Comparison of ENCODE assay signal across 22 cellular contexts in the genomic region with DNA sequence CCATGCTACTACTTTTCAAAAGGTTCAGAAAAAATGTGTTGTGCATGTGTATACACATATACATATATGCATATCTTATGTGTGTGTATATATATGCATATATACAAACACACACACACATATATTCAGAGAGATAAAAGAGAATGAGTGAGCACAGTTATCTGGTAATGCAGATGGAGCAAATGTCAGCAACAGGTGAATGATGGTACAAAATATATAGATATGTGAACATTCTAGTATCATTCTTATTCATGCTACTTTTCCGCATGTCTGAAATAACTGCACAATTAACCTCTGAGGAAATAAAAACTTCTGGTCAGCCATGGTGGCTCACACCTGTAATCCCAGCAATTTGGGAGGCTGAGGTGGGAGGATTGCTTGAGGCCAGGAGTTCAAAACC.
DNase-seq lines count a peak whose midpoint lies in the region; ATAC-seq, FAIRE-seq and TF ChIP-seq lines count a peak whose summit lies in the region.
"Had no signal": no experiment of that assay in that cellular context is flagged by ENCODE, and none has a peak within 500 bp of the region (broad histone marks: within the 10 kb centered on the region; RNA-seq: fewer than 3 reads in every experiment).

No MANE protein-coding gene starts in this region.

- TF ChIP-seq RAD21 in K562 (CRISPR knock-in tag; conservative IDR thresholded peaks at IDR 0.05 in 1 of 2, IDR thresholded peaks at IDR 0.05 in 1 of 2): no peak

- TF ChIP-seq POLR2A in K562 (conservative IDR thresholded peaks at IDR 0.05): no peak
- no peak for TF ChIP-seq POLR2A in transverse colon (IDR thresholded peaks at IDR 0.05)
- no peak for TF ChIP-seq POLR2A in lower leg skin (IDR thresholded peaks at IDR 0.05)

- H3K4me3 ChIP-seq in cardiac muscle cell (no peak overlapping the region), K562 (no peak overlapping the region), hepatocyte (no peak overlapping the region), transverse colon (no peak overlapping the region), lower leg skin (ENCODE audit: low read depth, poor library complexity, severe bottlenecking) (no peak overlapping the region)
- H3K4me3 ChIP-seq: BLaER1 treated with 17β-estradiol and CSF1 and Interleukin-3, amounts not matched to agents 10 nM and 100 nM; PC-9 had no signal

- H3K4me2 ChIP-seq in K562 (ENCODE audit: insufficient read depth, low read length): no peak overlapping the region
- H3K4me2 ChIP-seq in hepatocyte: no peak overlapping the region
- H3K4me2 ChIP-seq: BLaER1 treated with 17β-estradiol and CSF1 and Interleukin-3, amounts not matched to agents 10 nM and 100 nM; KMS-11 had no signal

- ATAC-seq in Right ventricle myocardium superior (ENCODE audit: poor library complexity) (no peak), K562 (no peak)

- H3K9me3 ChIP-seq in cardiac muscle cell (ENCODE audit: low read depth): no peaks in the 10 kb centered on the region
- H3K9me3 ChIP-seq in K562 (replicated peaks; ENCODE audit: control insufficient read depth, insufficient read depth, low read depth, low read length): no peaks in the 10 kb centered on the region
- H3K9me3 ChIP-seq in hepatocyte (ENCODE audit: low read depth): no peaks in the 10 kb centered on the region
- no peaks in the 10 kb centered on the region for H3K9me3 ChIP-seq in transverse colon
- H3K9me3 ChIP-seq: BLaER1 treated with 17β-estradiol and CSF1 and Interleukin-3, amounts not matched to agents 10 nM and 100 nM had no signal

- H3K27ac ChIP-seq in cardiac muscle cell: peak overlapping the region; percentile 96
- H3K27ac ChIP-seq in K562 (ENCODE audit: extremely low read depth, low read depth, low read length): no peak overlapping the region
- peak overlapping the region; percentile 36 for H3K27ac ChIP-seq in hepatocyte
- H3K27ac ChIP-seq in transverse colon: peak overlapping the region; percentile 75 to 88 (median 81)
- H3K27ac ChIP-seq: BLaER1 treated with 17β-estradiol and CSF1 and Interleukin-3, amounts not matched to agents 10 nM and 100 nM; KMS-11 had no signal

- H3K36me3 ChIP-seq in cardiac muscle cell: no peaks in the 10 kb centered on the region
- no peaks in the 10 kb centered on the region for H3K36me3 ChIP-seq in K562 (ENCODE audit: control insufficient read depth, insufficient read depth, low read length)
- H3K36me3 ChIP-seq in hepatocyte (replicated peaks; ENCODE audit: insufficient read depth, low read depth): no peaks in the 10 kb centered on the region
- no peaks in the 10 kb centered on the region for H3K36me3 ChIP-seq in transverse colon
- H3K36me3 ChIP-seq: BLaER1 treated with 17β-estradiol and CSF1 and Interleukin-3, amounts not matched to agents 10 nM and 100 nM had no signal

- H3K79me2 ChIP-seq in K562 (ENCODE audit: control insufficient read depth, insufficient read depth, low read length) (no peaks in the 10 kb centered on the region), hepatocyte (no peaks in the 10 kb centered on the region)

- H4K20me1 ChIP-seq in K562 (replicated peaks; ENCODE audit: control insufficient read depth, insufficient read depth, low read length) (no peaks in the 10 kb centered on the region), hepatocyte (ENCODE audit: insufficient read depth, poor library complexity, severe bottlenecking) (no peaks in the 10 kb centered on the region)
- H4K20me1 ChIP-seq: BLaER1 treated with 17β-estradiol and CSF1 and Interleukin-3, amounts not matched to agents 10 nM and 100 nM had no signal

- H3K9ac ChIP-seq in K562 (ENCODE audit: insufficient read depth in 1 of 2, low read depth in 2 of 2, low read length in 2 of 2): no peak overlapping the region
- H3K9ac ChIP-seq: BLaER1 treated with 17β-estradiol and CSF1 and Interleukin-3, amounts not matched to agents 10 nM and 100 nM; KMS-11 had no signal

- in situ Hi-C loops in K562 (cut with MboI) (no loop called here), transverse colon (cut with MboI; ENCODE audit: low pct_ligation_motif_present in 1 of 4, low pct_unique_long_range_greater_than_20kb in 1 of 4, low sequenced_read_pairs in 3 of 4) (no loop called here)

- DNase-seq in cardiac muscle cell (ENCODE audit: low read depth in 1 of 2, low spot score in 1 of 2) (no peak), Right ventricle myocardium superior (no peak), K562 (ENCODE audit: extremely low read depth in 1 of 4, low spot score in 3 of 4) (no peak), hepatocyte (ENCODE audit: low spot score) (no peak), transverse colon (no peak), lower leg skin (ENCODE audit: low spot score in 2 of 2) (no peak), SW 1271 (lab: John Stamatoyannopoulos, UW) (no peak)
- no peak for DNase-seq in activated CD4-positive, alpha-beta T cell treated with anti-CD3 and anti-CD28 coated beads for 48 hours
- DNase-seq: AML-193; CD4-positive, alpha-beta memory T cell; COR-L47; IMR-90; NCI-H1048; NCI-H1694; NCI-H2081; NCI-H2227 treated with DMSO at 0.1 percent for 48 hours; NCI-H526 treated with DMSO at 0.1 percent for 48 hours; PC-9; SHP77 treated with DMSO at 0.1 percent for 48 hours had no signal

- H3K27me3 ChIP-seq in cardiac muscle cell (no peaks in the 10 kb centered on the region), K562 (ENCODE audit: control insufficient read depth in 2 of 2, insufficient read depth in 2 of 2, low read length in 2 of 2) (no peaks in the 10 kb centered on the region), hepatocyte (no peaks in the 10 kb centered on the region), transverse colon (no peaks in the 10 kb centered on the region)
- H3K27me3 ChIP-seq: BLaER1 treated with 17β-estradiol and CSF1 and Interleukin-3, amounts not matched to agents 10 nM and 100 nM had no signal

- H3K4me1 ChIP-seq in cardiac muscle cell (ENCODE audit: low read depth) (peaks cover 31% of the 10 kb centered on the region), K562 (replicated peaks in 1 of 2; ENCODE audit: control insufficient read depth in 2 of 2, insufficient read depth in 2 of 2, low read length in 2 of 2) (peaks cover 0 to 25% of the 10 kb centered on the region in 2 experiments; a peak in 3 of 5 replicates), hepatocyte (ENCODE audit: insufficient read depth) (peaks cover 18% of the 10 kb centered on the region), transverse colon (peaks cover 11 to 68% (median 38%) of the 10 kb centered on the region in 4 donors)
- H3K4me1 ChIP-seq: BLaER1 treated with 17β-estradiol and CSF1 and Interleukin-3, amounts not matched to agents 10 nM and 100 nM had no signal

- CTCF ChIA-PET in K562 (lab: Yijun Ruan, JAX; ENCODE audit: low intra/inter-chr PET ratio): no interaction called here

- H2AFZ ChIP-seq in K562 (ENCODE audit: low read depth, low read length): no peak overlapping the region
- no peak overlapping the region for H2AFZ ChIP-seq in hepatocyte
- H2AFZ ChIP-seq: PC-9 had no signal

- no peaks in the 10 kb centered on the region for H3K9me2 ChIP-seq in hepatocyte (replicated peaks; ENCODE audit: insufficient read depth)

- POLR2A ChIA-PET in K562 (lab: Yijun Ruan, JAX): no interaction called here

- TF ChIP-seq CTCF in cardiac muscle cell (IDR thresholded peaks at IDR 0.05; ENCODE audit: low read depth, low read length): no peak
- no peak for TF ChIP-seq CTCF in K562 (IDR thresholded peaks at IDR 0.05 in 2 of 3, conservative IDR thresholded peaks at IDR 0.05 in 1 of 3; ENCODE audit: insufficient read depth in 2 of 3, low read depth in 1 of 3, low read length in 3 of 3)
- no peak for TF ChIP-seq CTCF in hepatocyte (IDR thresholded peaks at IDR 0.05; ENCODE audit: poor library complexity)
- no peak for TF ChIP-seq CTCF in transverse colon (IDR thresholded peaks at IDR 0.05)
- no peak for TF ChIP-seq CTCF in lower leg skin (IDR thresholded peaks at IDR 0.05)

- TF ChIP-seq EP300 in K562 (IDR thresholded peaks at IDR 0.05; ENCODE audit: low read length) (peak; percentile 60), transverse colon (IDR thresholded peaks at IDR 0.05; ENCODE audit: low read depth) (no peak)

- 69% methylated on average over 1 of the region's 1 CpG for WGBS in K562 (ENCODE audit: insufficient coverage, low coverage, missing lambda C conversion rate)
- 95% methylated on average over 1 of the region's 1 CpG for WGBS in hepatocyte (ENCODE audit: low lambda C conversion rate, missing lambda C conversion rate)
- WGBS in transverse colon (ENCODE audit: low coverage in 1 of 2), 2 donors: 94 to 100% methylated on average over 1 of the region's 1 CpG
- 100% methylated on average over 1 of the region's 1 CpG for WGBS in lower leg skin, 2 donors

- no TSS peak for BruUV-seq in K562 (replicated peaks; lab: Mats Ljungman, UMichigan)

- H3K9me1 ChIP-seq in K562 (ENCODE audit: control insufficient read depth, insufficient read depth, low read length): no peaks in the 10 kb centered on the region

- intact Hi-C loops in Right ventricle myocardium superior (cut with DNase I): no loop called here
- intact Hi-C loops in K562 (cut with micrococcal nuclease): no loop called here
- intact Hi-C loops in transverse colon (cut with DNase I; ENCODE audit: low total_unique reads): loop anchor here (2.0 kb wide), 1 partner anchor 19 kb away; no protein-coding TSS in a partner anchor
- intact Hi-C loops in lower leg skin (cut with DNase I; ENCODE audit: low total_unique reads): no loop called here

- FAIRE-seq in K562 (lab: Jason Lieb, UNC): no peak
- FAIRE-seq: GM18507 had no signal

TF ChIP-seq in K562, 482 proteins besides CTCF, POLR2A, EP300 and RAD21 (continues in another document):
- TF ChIP-seq PKNOX1 (IDR thresholded peaks at IDR 0.05) (0 out of 2 replicates have a peak, but pooled peaks have one; percentile 13), CBFA2T3 (IDR thresholded peaks at IDR 0.05) (peak; percentile 51), DACH1 (IDR thresholded peaks at IDR 0.05; ENCODE audit: partially characterized antibody) (no peak), CBFA2T2 (conservative IDR thresholded peaks at IDR 0.05) (0 out of 2 replicates have a peak, but pooled peaks have one; percentile 7), NFE2 (IDR thresholded peaks at IDR 0.05; ENCODE audit: low read depth) (0 out of 2 replicates have a peak, but pooled peaks have one; percentile 13)
